Comparison of ENCODE assay signal across 20 cellular contexts in the genomic region with DNA sequence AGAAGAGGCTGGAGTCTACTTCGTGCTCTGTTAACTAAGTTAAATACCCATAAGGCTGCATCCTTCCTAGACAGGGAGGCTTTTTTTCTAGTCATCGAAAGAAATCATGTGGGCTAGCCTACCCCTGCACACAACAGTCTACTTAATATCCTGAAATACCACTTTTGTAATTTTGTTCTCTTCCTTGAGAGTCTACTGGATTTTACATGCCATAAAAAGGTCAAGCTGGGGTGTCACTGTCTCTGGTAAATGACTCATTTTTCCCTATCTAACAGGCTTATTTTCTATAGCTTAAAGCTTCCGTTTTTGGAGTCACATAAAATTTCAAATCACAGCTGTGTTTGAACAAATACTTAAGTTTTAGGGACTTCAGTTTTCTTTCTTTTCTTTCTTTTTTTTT. TPM values are rescaled to one million over a fixed set of nuclear protein-coding genes. Genes with fewer than 3 reads are reported as not detected.
A peak's percentile ranks its signal among the peaks of the same experiment; 100 is the strongest.
DNase-seq lines count a peak whose midpoint lies in the region; ATAC-seq and TF ChIP-seq lines count a peak whose summit lies in the region.
"Had no signal": no experiment of that assay in that cellular context is flagged by ENCODE, and none has a peak within 500 bp of the region (broad histone marks: within the 10 kb centered on the region; RNA-seq: fewer than 3 reads in every experiment).

No MANE protein-coding gene starts in this region.

- H3K27me3 ChIP-seq in mammary epithelial cell (ENCODE audit: insufficient read depth, low read length), result no peaks in the 10 kb centered on the region
- H3K27me3 ChIP-seq: SJSA1 had no signal

- H2AFZ ChIP-seq in mammary epithelial cell (ENCODE audit: low read depth, low read length), result no peak overlapping the region

- H3K4me1 ChIP-seq in mammary epithelial cell (ENCODE audit: insufficient read depth, low read length), result no peaks in the 10 kb centered on the region

- in situ Hi-C loops in mammary epithelial cell (cut with MboI; ENCODE audit: low sequenced_read_pairs in 2 of 2), result loop anchor here in 1 of 2 donors (25.0 kb wide), 1 partner anchor 226 kb away; no protein-coding TSS in a partner anchor

- CTCF ChIA-PET in mammary epithelial cell (lab: Charles Lee; ENCODE audit: low non-redundant PET), result no interaction called here

- no peak overlapping the region for H3K4me3 Mint-ChIP-seq in activated naive CD8-positive, alpha-beta T cell treated with anti-CD3 and anti-CD28 coated beads, Interleukin-2, amount 50 U/mL, for 24 hours
- no peak overlapping the region for H3K4me3 Mint-ChIP-seq in activated naive CD8-positive, alpha-beta T cell treated with anti-CD3 and anti-CD28 coated beads for 36 hours
- no peak overlapping the region for H3K4me3 Mint-ChIP-seq in glutamatergic neuron (ENCODE audit: unreplicated experiment)
- H3K4me3 Mint-ChIP-seq: CD8-positive, alpha-beta T cell; HFFc6 had no signal

- peaks cover 24% of the 10 kb centered on the region for H3K27me3 Mint-ChIP-seq in activated naive CD8-positive, alpha-beta T cell treated with anti-CD3 and anti-CD28 coated beads, Interleukin-2, amount 50 U/mL, for 24 hours
- peaks cover 19% of the 10 kb centered on the region for H3K27me3 Mint-ChIP-seq in activated naive CD8-positive, alpha-beta T cell treated with anti-CD3 and anti-CD28 coated beads for 36 hours
- H3K27me3 Mint-ChIP-seq in glutamatergic neuron (ENCODE audit: unreplicated experiment), result peaks cover 4% of the 10 kb centered on the region

- dilution Hi-C loops in mammary epithelial cell (cut with HindIII; ENCODE audit: low sequenced_read_pairs), result loop anchor here (25.0 kb wide), 1 partner anchor 426 kb away; no protein-coding TSS in a partner anchor

- no TSS peak for BruUV-seq in mammary epithelial cell (replicated peaks; lab: Mats Ljungman, UMichigan)

- TF ChIP-seq CTCF in glutamatergic neuron (IDR thresholded peaks at IDR 0.05; ENCODE audit: partially characterized antibody, unreplicated experiment) (no peak), mammary epithelial cell (conservative IDR thresholded peaks at IDR 0.05 in 1 of 2, IDR thresholded peaks at IDR 0.05 in 1 of 2; ENCODE audit: extremely low read depth in 1 of 2, insufficient read depth in 1 of 2, low read depth in 1 of 2, low read length in 2 of 2) (no peak)

- intact Hi-C loops in mammary epithelial cell (cut with micrococcal nuclease), result no loop called here

- WGBS in mammary epithelial cell (ENCODE audit: low coverage, missing lambda C conversion rate), result 75% methylated on average over 3 of the region's 3 CpGs

- H3K4me3 ChIP-seq in mammary epithelial cell (replicated peaks in 1 of 3; ENCODE audit: insufficient read depth in 1 of 3, low read depth in 2 of 3, low read length in 3 of 3), result no peak overlapping the region
- H3K4me3 ChIP-seq: GM12878, SJSA1 had no signal

- H3K9me3 ChIP-seq in mammary epithelial cell (replicated peaks; ENCODE audit: insufficient read depth, low read length), result no peaks in the 10 kb centered on the region
- H3K9me3 ChIP-seq: SJSA1 had no signal

- no peaks in the 10 kb centered on the region for H3K79me2 ChIP-seq in mammary epithelial cell (ENCODE audit: insufficient read depth, low read length)

- H3K4me1 Mint-ChIP-seq in activated naive CD8-positive, alpha-beta T cell treated with anti-CD3 and anti-CD28 coated beads, Interleukin-2, amount 50 U/mL, for 24 hours, result peaks cover 4% of the 10 kb centered on the region
- peaks cover 7% of the 10 kb centered on the region for H3K4me1 Mint-ChIP-seq in activated naive CD8-positive, alpha-beta T cell treated with anti-CD3 and anti-CD28 coated beads for 36 hours
- peaks cover 3% of the 10 kb centered on the region for H3K4me1 Mint-ChIP-seq in glutamatergic neuron (ENCODE audit: low read depth, unreplicated experiment)

- H3K9ac ChIP-seq in mammary epithelial cell (ENCODE audit: insufficient read depth, low read length), result no peak overlapping the region

- H4K20me1 ChIP-seq in mammary epithelial cell (ENCODE audit: insufficient read depth, low read length), result no peaks in the 10 kb centered on the region

- no peak overlapping the region for H3K27ac Mint-ChIP-seq in activated naive CD8-positive, alpha-beta T cell treated with anti-CD3 and anti-CD28 coated beads, Interleukin-2, amount 50 U/mL, for 24 hours
- H3K27ac Mint-ChIP-seq in activated naive CD8-positive, alpha-beta T cell treated with anti-CD3 and anti-CD28 coated beads for 36 hours, result no peak overlapping the region
- H3K27ac Mint-ChIP-seq in glutamatergic neuron (ENCODE audit: unreplicated experiment), result no peak overlapping the region
- H3K27ac Mint-ChIP-seq: CD8-positive, alpha-beta T cell; HFFc6 had no signal

- no peak overlapping the region for H3K27ac ChIP-seq in mammary epithelial cell (ENCODE audit: insufficient read depth, low read depth, low read length)
- H3K27ac ChIP-seq: 22Rv1, SJSA1 had no signal

- H3K9me3 Mint-ChIP-seq in activated naive CD8-positive, alpha-beta T cell treated with anti-CD3 and anti-CD28 coated beads, Interleukin-2, amount 50 U/mL, for 24 hours, result peaks cover 5% of the 10 kb centered on the region
- no peaks in the 10 kb centered on the region for H3K9me3 Mint-ChIP-seq in activated naive CD8-positive, alpha-beta T cell treated with anti-CD3 and anti-CD28 coated beads for 36 hours
- peaks cover 4% of the 10 kb centered on the region for H3K9me3 Mint-ChIP-seq in glutamatergic neuron (ENCODE audit: unreplicated experiment)
- H3K9me3 Mint-ChIP-seq: CD8-positive, alpha-beta T cell had no signal

- no peaks in the 10 kb centered on the region for H3K36me3 Mint-ChIP-seq in activated naive CD8-positive, alpha-beta T cell treated with anti-CD3 and anti-CD28 coated beads, Interleukin-2, amount 50 U/mL, for 24 hours (ENCODE audit: low read depth)
- H3K36me3 Mint-ChIP-seq in activated naive CD8-positive, alpha-beta T cell treated with anti-CD3 and anti-CD28 coated beads for 36 hours, result no peaks in the 10 kb centered on the region
- peaks cover 8% of the 10 kb centered on the region for H3K36me3 Mint-ChIP-seq in glutamatergic neuron (ENCODE audit: unreplicated experiment)
- H3K36me3 Mint-ChIP-seq: CD8-positive, alpha-beta T cell had no signal

- no peak overlapping the region for H3K4me2 ChIP-seq in mammary epithelial cell (ENCODE audit: insufficient read depth, low read depth, low read length)

- no peaks in the 10 kb centered on the region for H3K36me3 ChIP-seq in mammary epithelial cell (ENCODE audit: insufficient read depth, low read length)
- H3K36me3 ChIP-seq: SJSA1 had no signal

- no peak for DNase-seq in activated naive CD8-positive, alpha-beta T cell treated with anti-CD3 and anti-CD28 coated beads, Interleukin-2, amount 50 U/mL, for 24 hours
- no peak for DNase-seq in activated naive CD8-positive, alpha-beta T cell treated with anti-CD3 and anti-CD28 coated beads for 36 hours
- DNase-seq in RPMI7951 (ENCODE audit: low read depth) (peak; percentile 53), SW480 (ENCODE audit: low spot score) (no peak), glutamatergic neuron (no peak), mammary epithelial cell (no peak)
- DNase-seq: CD8-positive, alpha-beta T cell; DMS79 treated with DMSO at 0.1 percent for 48 hours; GDM1; HFFc6; NCI-H1105 treated with DMSO at 0.1 percent for 48 hours; NCI-H1694 treated with DMSO at 0.1 percent for 48 hours; NCI-H345; NCI-H526 treated with DMSO at 0.1 percent for 48 hours had no signal

- ATAC-seq in activated naive CD8-positive, alpha-beta T cell treated with anti-CD3 and anti-CD28 coated beads, Interleukin-2, amount 50 U/mL, for 24 hours, result peak; percentile 28
- peak; percentile 17 for ATAC-seq in esophagus mucosa
- ATAC-seq in GM19023 (IDR thresholded peaks at IDR 0.05; ENCODE audit: unreplicated experiment), result no peak
- ATAC-seq: CD8-positive, alpha-beta T cell; GM12878; HepG2 had no signal

RNA-seq across cellular contexts. Expression of a gene that starts 10.7 kb away (rescaled TPM):
- 10 to 100 TPM; 14.0 to 14.5 TPM for total RNA-seq in activated naive CD8-positive, alpha-beta T cell treated with anti-CD3 and anti-CD28 coated beads for 36 hours
- 31.2 and 36.4 TPM in 2 replicates for total RNA-seq in RPMI7951 (2014; rRNA removed; shearing (Covaris generic))
- total RNA-seq in esophagus mucosa (20.5 TPM), glutamatergic neuron (ENCODE audit: unreplicated experiment) (25.1 TPM), mammary epithelial cell (10 to 100 TPM; 23.8 to 27.3 TPM)
- 6.8 TPM for polyA plus RNA-seq in mammary epithelial cell
- 3.2 TPM for polyA minus RNA-seq in mammary epithelial cell
